In the genomic region with DNA sequence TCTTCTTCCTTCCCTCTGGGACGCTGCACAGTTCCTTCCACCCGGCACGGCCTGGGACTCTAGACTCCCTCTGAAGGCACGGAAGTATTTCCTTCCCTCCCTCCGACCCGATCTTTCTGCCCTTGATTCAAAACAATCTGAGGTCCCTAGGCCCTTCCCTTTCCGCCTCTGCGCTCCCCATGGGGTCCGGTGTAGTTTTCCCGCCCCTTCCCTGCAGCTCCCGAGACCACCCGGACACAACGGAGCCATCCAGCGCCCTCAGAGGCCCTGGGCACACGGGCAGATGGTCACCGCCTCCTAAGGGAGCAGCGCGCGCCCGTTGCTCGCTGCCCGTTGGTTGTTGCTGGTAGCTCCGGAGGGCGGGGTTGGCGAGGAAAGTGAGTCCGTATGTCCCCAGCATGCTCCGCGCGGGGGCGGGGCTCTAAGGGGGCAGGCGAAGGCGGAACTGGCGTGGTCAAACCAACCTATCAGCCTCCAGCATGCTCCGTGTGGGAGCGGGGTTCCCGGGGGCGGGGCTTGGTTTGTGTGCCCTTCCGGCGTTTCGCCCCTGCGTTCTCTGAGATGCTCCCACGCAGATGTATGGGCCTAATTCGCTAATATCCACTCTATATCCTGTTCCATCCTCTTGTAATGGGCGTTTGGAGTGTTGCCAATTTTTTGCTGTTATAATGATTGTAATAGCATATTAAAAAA, we compare ENCODE assay signal across 8 cellular contexts. TPM values are rescaled to one million over a fixed set of nuclear protein-coding genes. Genes with fewer than 3 reads are reported as not detected.
DNase-seq lines count a peak whose midpoint lies in the region; ATAC-seq and TF ChIP-seq lines count a peak whose summit lies in the region.

No MANE protein-coding gene starts in this region.

- no peaks in the 10 kb centered on the region for H3K27me3 ChIP-seq in SJSA1 (replicated peaks)
- no peaks in the 10 kb centered on the region for H3K27me3 ChIP-seq in gastroesophageal sphincter
- no peaks in the 10 kb centered on the region for H3K27me3 ChIP-seq in neuronal stem cell (ENCODE audit: control insufficient read depth in 3 of 3, insufficient read depth in 3 of 3, low read depth in 1 of 3, low read length in 3 of 3)
- no peaks in the 10 kb centered on the region for H3K27me3 ChIP-seq in subcutaneous abdominal adipose tissue (ENCODE audit: control insufficient read depth in 5 of 5, insufficient read depth in 4 of 5, low read length in 5 of 5)

- H3K36me3 ChIP-seq in SJSA1 = no peaks in the 10 kb centered on the region
- no peaks in the 10 kb centered on the region for H3K36me3 ChIP-seq in gastroesophageal sphincter
- peaks cover 0 to 15% of the 10 kb centered on the region in 2 donors for H3K36me3 ChIP-seq in neuronal stem cell (replicated peaks in 1 of 2; ENCODE audit: control insufficient read depth in 2 of 2, insufficient read depth in 2 of 2, low read length in 2 of 2)
- no peaks in the 10 kb centered on the region for H3K36me3 ChIP-seq in subcutaneous abdominal adipose tissue (ENCODE audit: control insufficient read depth in 5 of 5, insufficient read depth in 5 of 5, low read length in 5 of 5)

- H3K9me3 Mint-ChIP-seq in activated naive CD4-positive, alpha-beta T cell treated with anti-CD3 and anti-CD28 coated beads, Interleukin-2, amount 10 ng/mL, durations not matched to agents 7 days and 5 days = no peaks in the 10 kb centered on the region

- H3K4me2 ChIP-seq in neuronal stem cell (ENCODE audit: insufficient read depth, low read length, poor library complexity, severe bottlenecking) = peak overlapping the region; percentile 61

- peak overlapping the region; percentile 85 for H2AFZ ChIP-seq in neuronal stem cell (ENCODE audit: low read length)

- peak; percentile 86 for DNase-seq in GM04503 (ENCODE audit: low read depth)
- peak; percentile 94 for DNase-seq in HFF-Myc (ENCODE audit: extremely low read depth, low read depth)
- peak; percentile 99 for DNase-seq in MV-4-11 (lab: John Stamatoyannopoulos, UW)
- DNase-seq in SJSA1 (ENCODE audit: low read depth in 1 of 2, low spot score in 2 of 2) = peak; percentile 97 to 100
- DNase-seq in activated naive CD4-positive, alpha-beta T cell treated with anti-CD3 and anti-CD28 coated beads, Interleukin-2, amount 10 ng/mL, durations not matched to agents 7 days and 5 days = peak; percentile 100
- DNase-seq in neuronal stem cell (ENCODE audit: low spot score) = peak; percentile 96

- H2AK5ac ChIP-seq in neuronal stem cell (ENCODE audit: low read depth, low read length) = peak overlapping the region; percentile 47

- no peak overlapping the region for H2BK5ac ChIP-seq in neuronal stem cell (ENCODE audit: low read length)

- H4K8ac ChIP-seq in neuronal stem cell (ENCODE audit: low read depth, low read length) = peak overlapping the region; percentile 87

- TF ChIP-seq EP300 in gastroesophageal sphincter (IDR thresholded peaks at IDR 0.05) = no peak

- H3K23ac ChIP-seq in neuronal stem cell (ENCODE audit: low read depth, low read length, poor library complexity) = peak overlapping the region; percentile 45

- H2BK15ac ChIP-seq in neuronal stem cell (ENCODE audit: low read length) = no peak overlapping the region

- no peaks in the 10 kb centered on the region for H3K27me3 Mint-ChIP-seq in activated naive CD4-positive, alpha-beta T cell treated with anti-CD3 and anti-CD28 coated beads, Interleukin-2, amount 10 ng/mL, durations not matched to agents 7 days and 5 days

- H3K4me3 Mint-ChIP-seq in activated naive CD4-positive, alpha-beta T cell treated with anti-CD3 and anti-CD28 coated beads, Interleukin-2, amount 10 ng/mL, durations not matched to agents 7 days and 5 days = peak overlapping the region; percentile 83

- H3K4me1 ChIP-seq in SJSA1 (replicated peaks) = peaks cover 12% of the 10 kb centered on the region
- peaks cover 0 to 19% (median 5%) of the 10 kb centered on the region in 3 donors for H3K4me1 ChIP-seq in gastroesophageal sphincter
- H3K4me1 ChIP-seq in neuronal stem cell (ENCODE audit: control insufficient read depth in 2 of 2, insufficient read depth in 1 of 2, low read depth in 1 of 2, low read length in 2 of 2) = peaks cover 5% of the 10 kb centered on the region in 2 donors
- H3K4me1 ChIP-seq in subcutaneous abdominal adipose tissue (ENCODE audit: control insufficient read depth in 5 of 5, insufficient read depth in 5 of 5, low read length in 5 of 5) = peaks cover 2 to 22% (median 13%) of the 10 kb centered on the region in 5 donors

- no peak overlapping the region for H3K14ac ChIP-seq in neuronal stem cell (ENCODE audit: low read length)

- H3K27ac Mint-ChIP-seq in activated naive CD4-positive, alpha-beta T cell treated with anti-CD3 and anti-CD28 coated beads, Interleukin-2, amount 10 ng/mL, durations not matched to agents 7 days and 5 days = peak overlapping the region; percentile 93

- H3K4ac ChIP-seq in neuronal stem cell (ENCODE audit: low read length) = no peak overlapping the region

- no peaks in the 10 kb centered on the region for H3K9me3 ChIP-seq in SJSA1 (replicated peaks)
- no peaks in the 10 kb centered on the region for H3K9me3 ChIP-seq in gastroesophageal sphincter
- peaks cover 0 to 8% of the 10 kb centered on the region in 2 donors for H3K9me3 ChIP-seq in neuronal stem cell (replicated peaks in 1 of 2; ENCODE audit: control insufficient read depth in 2 of 2, insufficient read depth in 1 of 2, low read depth in 1 of 2, low read length in 2 of 2)
- no peaks in the 10 kb centered on the region for H3K9me3 ChIP-seq in subcutaneous abdominal adipose tissue (ENCODE audit: control insufficient read depth in 5 of 5, low read length in 5 of 5)

- WGBS in gastroesophageal sphincter (ENCODE audit: low coverage in 1 of 2), 2 donors = 0 to 5% methylated on average over 12 to 18 of the region's 44 CpGs
- WGBS in neuronal stem cell (ENCODE audit: extremely low coverage in 2 of 2, insufficient read length in 2 of 2, insufficient replicate concordance in 1 of 2), 2 donors = no CpG with 5 or more reads among the region's 44 CpGs

- H3K4me3 ChIP-seq in HFF-Myc (replicated peaks; ENCODE audit: low read depth, low read length) (peak overlapping the region; percentile 66), SJSA1 (peak overlapping the region; percentile 38), gastroesophageal sphincter (peak overlapping the region; percentile 39 to 59), neuronal stem cell (ENCODE audit: low read length in 2 of 2) (peak overlapping the region; percentile 73 to 77), subcutaneous abdominal adipose tissue (ENCODE audit: low read depth in 1 of 5, low read length in 5 of 5) (peak overlapping the region; percentile 81 to 91 (median 83))

- CTCF ChIA-PET in activated naive CD4-positive, alpha-beta T cell treated with anti-CD3 and anti-CD28 coated beads, Interleukin-2, amount 10 ng/mL, durations not matched to agents 7 days and 5 days (lab: Charles Lee) = interaction anchor here (1.7 kb wide), 1 partner anchor 20 kb away, joined by 11 read pairs; the partner anchor contains the start of gene MIF

- peak overlapping the region; percentile 79 for H3K18ac ChIP-seq in neuronal stem cell (ENCODE audit: low read length)

- peaks cover 3% of the 10 kb centered on the region for H3K36me3 Mint-ChIP-seq in activated naive CD4-positive, alpha-beta T cell treated with anti-CD3 and anti-CD28 coated beads, Interleukin-2, amount 10 ng/mL, durations not matched to agents 7 days and 5 days

- H3K79me1 ChIP-seq in neuronal stem cell (ENCODE audit: low read depth, low read length) = no peaks in the 10 kb centered on the region

- no peak overlapping the region for H2BK120ac ChIP-seq in neuronal stem cell (ENCODE audit: low read depth, low read length)

- peak overlapping the region; percentile 86 for H3K9ac ChIP-seq in neuronal stem cell (ENCODE audit: low read depth, low read length, poor library complexity)
- H3K9ac ChIP-seq in subcutaneous abdominal adipose tissue (ENCODE audit: low read length in 5 of 5) = peak overlapping the region; percentile 52 to 87 (median 85)

- H3K4me1 Mint-ChIP-seq in activated naive CD4-positive, alpha-beta T cell treated with anti-CD3 and anti-CD28 coated beads, Interleukin-2, amount 10 ng/mL, durations not matched to agents 7 days and 5 days = peaks cover 28% of the 10 kb centered on the region

- peak overlapping the region; percentile 66 for H3K27ac ChIP-seq in SJSA1
- H3K27ac ChIP-seq in gastroesophageal sphincter = peak overlapping the region; percentile 65 to 95 (median 88)
- peak overlapping the region; percentile 93 for H3K27ac ChIP-seq in neuronal stem cell (replicated peaks; ENCODE audit: low read length)
- H3K27ac ChIP-seq in subcutaneous abdominal adipose tissue (ENCODE audit: low read depth, low read length) = peak overlapping the region; percentile 78

- peak; percentile 83 to 84 for TF ChIP-seq POLR2A in gastroesophageal sphincter (IDR thresholded peaks at IDR 0.05)

- H4K91ac ChIP-seq in neuronal stem cell (ENCODE audit: low read depth, low read length, poor library complexity) = no peak overlapping the region

- peak; percentile 99 for ATAC-seq in gastroesophageal sphincter

- TF ChIP-seq CTCF in HFF-Myc (IDR thresholded peaks at IDR 0.05; ENCODE audit: low read depth, low read length, missing control alignments) (no peak), gastroesophageal sphincter (IDR thresholded peaks at IDR 0.05) (no peak)

- no peak overlapping the region for H2BK12ac ChIP-seq in neuronal stem cell (ENCODE audit: low read length)

RNA-seq across cellular contexts. Expression of gene MIF, which starts 19.6 kb away (rescaled TPM):
- 110 and 155 TPM in 2 replicates for total RNA-seq in SJSA1 (2014; rRNA removed; shearing (Covaris generic))
- 100 to 1,000 TPM; 164 to 261 (median 237) TPM for total RNA-seq in gastroesophageal sphincter
- 1,002 TPM for polyA plus RNA-seq in neuronal stem cell (2013, experiment 1 of 2)
- 970 TPM for polyA plus RNA-seq in neuronal stem cell (2013, experiment 2 of 2)

RNA-seq across cellular contexts. Expression of gene GSTT2B, which starts 47.2 kb away (rescaled TPM):
- 17.0 and 17.8 TPM in 2 replicates for total RNA-seq in SJSA1 (2014; rRNA removed; shearing (Covaris generic))
- 10 to 100 TPM in 2 of 4 donors, not detected in 2; 10.8 to 12.3 TPM for total RNA-seq in gastroesophageal sphincter
- polyA plus RNA-seq in neuronal stem cell (2013, experiment 1 of 2) = 0.92 TPM
- 0.80 TPM for polyA plus RNA-seq in neuronal stem cell (2013, experiment 2 of 2)

RNA-seq across cellular contexts. Expression of gene DDTL, which starts 52.9 kb away (rescaled TPM):
- 1.1 TPM in 1 of 2 replicates, not detected in the other for total RNA-seq in SJSA1 (2014; rRNA removed; shearing (Covaris generic))
- total RNA-seq in gastroesophageal sphincter = 1 to 10 TPM in 2 of 4 donors, not detected in 2; 2.2 to 3.4 TPM
- polyA plus RNA-seq in neuronal stem cell (2013, experiment 1 of 2) = 0.82 TPM
- polyA plus RNA-seq in neuronal stem cell (2013, experiment 2 of 2) = 0.86 TPM

RNA-seq across cellular contexts. Expression of gene SLC2A11, which starts 56.1 kb away (rescaled TPM):
- total RNA-seq in SJSA1 (2014; rRNA removed; shearing (Covaris generic)) = 0.50 and 3.0 TPM in 2 replicates
- total RNA-seq in gastroesophageal sphincter = 10 to 100 TPM in 3 of 4 donors, 1 to 10 TPM in 1; 7.3 to 39.8 (median 18.8) TPM
- polyA plus RNA-seq in neuronal stem cell (2013, experiment 1 of 2) = 11.4 TPM
- 10.5 TPM for polyA plus RNA-seq in neuronal stem cell (2013, experiment 2 of 2)

Comparison
In these comparisons a context has a peak if more than half of its experiments do, and no peak if none do; other contexts are left out.
1. Peak in every context shown above with its lines: DNase-seq, ATAC-seq, H3K4me3 ChIP-seq and H3K27ac ChIP-seq.